ENCODE assay signal across 27 cellular contexts in genomic region chr7:157270060-157270444, GRCh38.
A peak's percentile ranks its signal among the peaks of the same experiment; 100 is the strongest.
DNase-seq lines count a peak whose midpoint lies in the region; ATAC-seq and TF ChIP-seq lines count a peak whose summit lies in the region.
"Had no signal": no experiment of that assay in that cellular context is flagged by ENCODE, and none has a peak within 500 bp of the region (broad histone marks: within the 10 kb centered on the region; RNA-seq: fewer than 3 reads in every experiment).

No MANE protein-coding gene starts in this region.

- CTCF ChIA-PET in activated CD4-positive, alpha-beta T cell treated with anti-CD3 and anti-CD28 coated beads for 36 hours (lab: Charles Lee), result interaction anchor here (0.5 kb wide), 1 partner anchor 22 kb away, joined by 3 read pairs; no protein-coding TSS in a partner anchor

- no peaks in the 10 kb centered on the region for H3K27me3 Mint-ChIP-seq in activated CD4-positive, alpha-beta T cell treated with anti-CD3 and anti-CD28 coated beads for 36 hours
- no peaks in the 10 kb centered on the region for H3K27me3 Mint-ChIP-seq in stimulated activated naive B cell treated with anti-CD40 and anti-IgM and Interleukin-4, amounts not matched to agents 10 μg/mL and 1 μg/mL and 100 μg/mL, for 72 hours
- H3K27me3 Mint-ChIP-seq: activated naive CD8-positive, alpha-beta T cell treated with anti-CD3 and anti-CD28 coated beads, Interleukin-2, amount 50 U/mL, for 24 hours; IgD-negative memory B cell had no signal

- no peak for ATAC-seq in activated CD4-positive, alpha-beta T cell treated with anti-CD3 and anti-CD28 coated beads for 36 hours
- ATAC-seq in RWPE2 (ENCODE audit: low read depth), result no peak
- no peak for ATAC-seq in stimulated activated naive B cell treated with anti-CD40 and anti-IgM and Interleukin-4, amounts not matched to agents 10 μg/mL and 1 μg/mL and 100 μg/mL, for 72 hours (replicated peaks)
- no peak for ATAC-seq in GM19395 (IDR thresholded peaks at IDR 0.05; ENCODE audit: unreplicated experiment)
- ATAC-seq: activated naive CD8-positive, alpha-beta T cell treated with anti-CD3 and anti-CD28 coated beads, Interleukin-2, amount 50 U/mL, for 24 hours had no signal

- no peak overlapping the region for H3K4me3 Mint-ChIP-seq in activated CD4-positive, alpha-beta T cell treated with anti-CD3 and anti-CD28 coated beads for 36 hours
- H3K4me3 Mint-ChIP-seq in stimulated activated naive B cell treated with anti-CD40 and anti-IgM and Interleukin-4, amounts not matched to agents 10 μg/mL and 1 μg/mL and 100 μg/mL, for 72 hours, result no peak overlapping the region
- H3K4me3 Mint-ChIP-seq: activated naive CD8-positive, alpha-beta T cell treated with anti-CD3 and anti-CD28 coated beads, Interleukin-2, amount 50 U/mL, for 24 hours; IgD-negative memory B cell; nephron had no signal

- peak overlapping the region; percentile 27 for H3K27ac Mint-ChIP-seq in activated CD4-positive, alpha-beta T cell treated with anti-CD3 and anti-CD28 coated beads for 36 hours
- peak overlapping the region; percentile 61 for H3K27ac Mint-ChIP-seq in stimulated activated naive B cell treated with anti-CD40 and anti-IgM and Interleukin-4, amounts not matched to agents 10 μg/mL and 1 μg/mL and 100 μg/mL, for 72 hours

- H3K36me3 ChIP-seq in RWPE2 (ENCODE audit: low read depth) (peaks cover 35% of the 10 kb centered on the region), thyroid gland (peaks cover 12 to 23% of the 10 kb centered on the region in 2 donors)
- peaks cover 28% of the 10 kb centered on the region for H3K36me3 ChIP-seq in effector memory CD4-positive, alpha-beta T cell (ENCODE audit: control insufficient read depth, insufficient read depth, low read length)

- H3K4me3 ChIP-seq in RWPE2 (ENCODE audit: severe bottlenecking) (no peak overlapping the region), thyroid gland (replicated peaks in 1 of 3) (no peak overlapping the region)
- no peak overlapping the region for H3K4me3 ChIP-seq in effector memory CD4-positive, alpha-beta T cell (ENCODE audit: insufficient read depth, low read depth, low read length, poor library complexity, severe bottlenecking)
- H3K4me3 ChIP-seq: coronary artery, GM23248, SJCRH30, skin epidermis, stomach, tibial artery had no signal

- H3K27me3 ChIP-seq in RWPE2 (ENCODE audit: insufficient read depth, poor library complexity, severe bottlenecking) (no peaks in the 10 kb centered on the region), thyroid gland (no peaks in the 10 kb centered on the region)
- H3K27me3 ChIP-seq in effector memory CD4-positive, alpha-beta T cell (replicated peaks; ENCODE audit: control insufficient read depth, insufficient read depth, low read length, poor library complexity, severe bottlenecking), result no peaks in the 10 kb centered on the region
- H3K27me3 ChIP-seq: SJCRH30, stomach, tibial artery had no signal

- no peaks in the 10 kb centered on the region for H3K9me3 Mint-ChIP-seq in activated CD4-positive, alpha-beta T cell treated with anti-CD3 and anti-CD28 coated beads for 36 hours (ENCODE audit: low read depth)
- H3K9me3 Mint-ChIP-seq in stimulated activated naive B cell treated with anti-CD40 and anti-IgM and Interleukin-4, amounts not matched to agents 10 μg/mL and 1 μg/mL and 100 μg/mL, for 72 hours, result no peaks in the 10 kb centered on the region
- H3K9me3 Mint-ChIP-seq: activated naive CD8-positive, alpha-beta T cell treated with anti-CD3 and anti-CD28 coated beads, Interleukin-2, amount 50 U/mL, for 24 hours; IgD-negative memory B cell; nephron had no signal

- H3K27ac ChIP-seq in RWPE2 (ENCODE audit: poor library complexity, severe bottlenecking) (peak overlapping the region; percentile 74), thyroid gland (no peak overlapping the region)
- peak overlapping the region; percentile 14 for H3K27ac ChIP-seq in effector memory CD4-positive, alpha-beta T cell (ENCODE audit: insufficient read depth, low read length, poor library complexity, severe bottlenecking)
- H3K27ac ChIP-seq: GM23248, SJCRH30 had no signal

- no peaks in the 10 kb centered on the region for H3K9me3 ChIP-seq in RWPE2 (ENCODE audit: severe bottlenecking)
- H3K9me3 ChIP-seq in effector memory CD4-positive, alpha-beta T cell (ENCODE audit: control insufficient read depth, low read length), result no peaks in the 10 kb centered on the region
- H3K9me3 ChIP-seq in thyroid gland, result no peaks in the 10 kb centered on the region
- H3K9me3 ChIP-seq: SJCRH30, stomach, tibial artery had no signal

- WGBS in thyroid gland, 2 donors, result 90 to 96% methylated on average over 3 of the region's 3 CpGs

- TF ChIP-seq POLR2A in thyroid gland (IDR thresholded peaks at IDR 0.05), result no peak

- intact Hi-C loops in activated CD4-positive, alpha-beta T cell treated with anti-CD3 and anti-CD28 coated beads for 36 hours (cut with DNase I, micrococcal nuclease), result loop anchor here in 1 of 2 experiments (5.0 to 10.0 kb wide), 2 partner anchors 117 to 1465 kb away; no protein-coding TSS in a partner anchor
- intact Hi-C loops in thyroid gland (cut with DNase I), result no loop called here

- H3K4me1 Mint-ChIP-seq in activated CD4-positive, alpha-beta T cell treated with anti-CD3 and anti-CD28 coated beads for 36 hours, result peaks cover 6% of the 10 kb centered on the region
- peaks cover 13 to 20% of the 10 kb centered on the region in 2 donors for H3K4me1 Mint-ChIP-seq in stimulated activated naive B cell treated with anti-CD40 and anti-IgM and Interleukin-4, amounts not matched to agents 10 μg/mL and 1 μg/mL and 100 μg/mL, for 72 hours

- POLR2A ChIA-PET in activated CD4-positive, alpha-beta T cell treated with anti-CD3 and anti-CD28 coated beads for 36 hours (lab: Charles Lee), result no interaction called here

- peaks cover 26% of the 10 kb centered on the region for H3K36me3 Mint-ChIP-seq in activated CD4-positive, alpha-beta T cell treated with anti-CD3 and anti-CD28 coated beads for 36 hours (ENCODE audit: low read depth)
- H3K36me3 Mint-ChIP-seq in stimulated activated naive B cell treated with anti-CD40 and anti-IgM and Interleukin-4, amounts not matched to agents 10 μg/mL and 1 μg/mL and 100 μg/mL, for 72 hours, result peaks cover 30 to 49% of the 10 kb centered on the region in 2 donors

- H3K4me1 ChIP-seq in RWPE2 (ENCODE audit: insufficient read depth, poor library complexity, severe bottlenecking) (peaks cover 18% of the 10 kb centered on the region), thyroid gland (peaks cover 8 to 21% of the 10 kb centered on the region in 2 donors)
- H3K4me1 ChIP-seq in effector memory CD4-positive, alpha-beta T cell (ENCODE audit: control insufficient read depth, insufficient read depth, low read length, poor library complexity, severe bottlenecking), result peaks cover 16% of the 10 kb centered on the region

- DNase-seq in activated CD4-positive, alpha-beta T cell treated with anti-CD3 and anti-CD28 coated beads for 36 hours, result no peak
- no peak for DNase-seq in activated CD4-positive, alpha-beta T cell treated with anti-CD3 and anti-CD28 coated beads, Interleukin-2, amount 50 U/mL, for 4 hours
- DNase-seq in RWPE2 (ENCODE audit: low spot score), result no peak
- no peak for DNase-seq in effector memory CD4-positive, alpha-beta T cell
- DNase-seq in stimulated activated naive B cell treated with anti-CD40 and anti-IgM and Interleukin-4, amounts not matched to agents 10 μg/mL and 1 μg/mL and 100 μg/mL, for 72 hours, result no peak
- DNase-seq in thyroid gland, result no peak
- DNase-seq in SKM-1 treated with dmso at 0.1 percent for 144 hours (lab: John Stamatoyannopoulos, UW; ENCODE audit: unreplicated experiment), result no peak
- DNase-seq: 8988T; activated CD4-positive, alpha-beta T cell treated with anti-CD3 and anti-CD28 coated beads, Interleukin-2, amount 50 U/mL, for 48 hours; activated gamma-delta T cell; activated naive CD8-positive, alpha-beta T cell treated with anti-CD3 and anti-CD28 coated beads, Interleukin-2, amount 50 U/mL, for 24 hours; C1 segment of cervical spinal cord; erythroblast; GM23248; mammary epithelial cell; NCI-H1092 treated with DMSO at 0.1 percent for 48 hours; NCI-H1694 treated with DMSO at 0.1 percent for 48 hours; NCI-H446; NCI-H774; SJCRH30; stomach had no signal

- TF ChIP-seq CTCF in RWPE2 (IDR thresholded peaks at IDR 0.05; ENCODE audit: poor library complexity, severe bottlenecking) (no peak), thyroid gland (IDR thresholded peaks at IDR 0.05) (no peak)

Comparison
In these comparisons a context has a peak if more than half of its experiments do, and no peak if none do; other contexts are left out.
1. H3K27ac ChIP-seq: peak in RWPE2 (single experiment) and effector memory CD4-positive, alpha-beta T cell (single experiment); none in thyroid gland (0 of 3).